ENCODE assay signal across 8 cellular contexts in genomic region chr15:33132722-33133345, GRCh38.
DNase-seq lines count a peak whose midpoint lies in the region; ATAC-seq, FAIRE-seq and TF ChIP-seq lines count a peak whose summit lies in the region.

No MANE protein-coding gene starts in this region.

- no peaks in the 10 kb centered on the region for H3K36me3 ChIP-seq in bronchial epithelial cell (ENCODE audit: control insufficient read depth, insufficient read depth, low read length)
- H3K36me3 ChIP-seq in lower lobe of right lung, result no peaks in the 10 kb centered on the region

- H3K4me3 ChIP-seq in bronchial epithelial cell (ENCODE audit: low read depth, low read length) (no peak overlapping the region), lower lobe of right lung (no peak overlapping the region)

- DNase-seq in Ammon's horn (ENCODE audit: low spot score), result peak; percentile 46
- no peak for DNase-seq in GM18507 (ENCODE audit: extremely low spot score, insufficient read length, low read depth)
- peak; percentile 23 for DNase-seq in NCI-H748 treated with DMSO at 0.1 percent for 48 hours (lab: John Stamatoyannopoulos, UW)
- DNase-seq in bronchial epithelial cell (ENCODE audit: low read depth), result peak; percentile 95
- DNase-seq in lower lobe of right lung, result no peak
- DNase-seq in T-helper 9 cell, result no peak
- no peak for DNase-seq in stimulated activated CD4-positive, alpha-beta T cell treated with anti-CD3 and anti-CD28 coated beads, Interleukin-1b, Interleukin-23, amount 100 ng/mL, for 48 hours

- H3K27me3 ChIP-seq in bronchial epithelial cell (ENCODE audit: control insufficient read depth, insufficient read depth, low read length), result no peaks in the 10 kb centered on the region
- H3K27me3 ChIP-seq in lower lobe of right lung (ENCODE audit: low read depth), result no peaks in the 10 kb centered on the region

- intact Hi-C loops in lower lobe of right lung (cut with DNase I), result no loop called here

- TF ChIP-seq CTCF in bronchial epithelial cell (IDR thresholded peaks at IDR 0.05; ENCODE audit: insufficient read depth, low read length, severe bottlenecking) (peak; percentile 70), lower lobe of right lung (IDR thresholded peaks at IDR 0.05) (peak; percentile 61)

- peaks cover 30% of the 10 kb centered on the region for H3K4me1 ChIP-seq in lower lobe of right lung

- ATAC-seq in lower lobe of right lung (peak; percentile 78 to 84), HG03432 (IDR thresholded peaks at IDR 0.05; ENCODE audit: unreplicated experiment) (no peak)

- H3K9me3 ChIP-seq in lower lobe of right lung, result no peaks in the 10 kb centered on the region

- FAIRE-seq in GM18507 (lab: Jason Lieb, UNC) (peak; percentile 86), bronchial epithelial cell (lab: Jason Lieb, UNC) (peak; percentile 99)

- no peak overlapping the region for H3K27ac ChIP-seq in lower lobe of right lung

Comparison
In these comparisons a context has a peak if more than half of its experiments do, and no peak if none do; other contexts are left out.
1. DNase-seq: peak in Ammon's horn (single experiment), NCI-H748 treated with DMSO at 0.1 percent for 48 hours (single experiment) and bronchial epithelial cell (single experiment); none in GM18507 (single experiment), lower lobe of right lung (single experiment), T-helper 9 cell (single experiment) and stimulated activated CD4-positive, alpha-beta T cell treated with anti-CD3 and anti-CD28 coated beads, Interleukin-1b, Interleukin-23, amount 100 ng/mL, for 48 hours (single experiment).